Comparison of ENCODE assay signal across 2 cellular contexts in the genomic region with DNA sequence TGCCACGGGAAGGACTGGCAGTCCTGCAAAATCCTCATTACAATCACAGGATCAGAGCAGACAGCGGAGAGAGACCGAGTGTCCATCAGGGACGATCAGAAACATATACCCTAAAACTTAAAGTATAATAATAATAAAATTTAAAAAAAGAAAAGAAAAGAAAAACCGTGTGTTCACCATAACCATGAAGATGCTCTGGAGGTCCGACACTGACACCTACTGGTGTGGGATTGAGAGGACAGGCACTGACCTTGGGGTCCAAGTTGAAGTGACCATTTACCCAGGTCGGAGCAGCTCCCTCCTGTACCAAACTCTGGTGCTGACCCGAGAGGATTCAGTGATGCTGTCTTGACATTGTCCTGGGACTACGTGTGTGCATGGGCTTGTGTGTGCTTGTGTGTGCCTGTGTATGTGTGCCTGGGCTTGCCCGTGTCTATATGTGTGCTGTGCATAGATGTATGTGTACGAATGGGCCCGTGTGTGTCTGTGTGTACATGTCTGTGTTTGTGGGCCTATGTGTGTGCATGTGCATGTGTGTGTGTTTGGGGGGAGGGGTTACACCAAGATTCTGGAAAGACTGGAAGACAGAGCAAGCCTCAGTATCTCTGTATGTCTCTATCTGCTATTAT.
TF ChIP-seq lines count a peak whose summit lies in the region.

No MANE protein-coding gene starts in this region.

TF ChIP-seq in K562, 482 proteins besides CTCF, POLR2A, EP300 and RAD21:
- TF ChIP-seq MAZ (CRISPR knock-in tag; conservative IDR thresholded peaks at IDR 0.05 in 1 of 2, IDR thresholded peaks at IDR 0.05 in 1 of 2) = no peak
- TF ChIP-seq CC2D1A (IDR thresholded peaks at IDR 0.05) = peak; percentile 33; the same call in 1 of the 2 replicates
- TF ChIP-seq FUS (optimal IDR thresholded peaks at IDR 0.05; ENCODE audit: low read depth, low read length) = no peak
- TF ChIP-seq, protein P1, sequence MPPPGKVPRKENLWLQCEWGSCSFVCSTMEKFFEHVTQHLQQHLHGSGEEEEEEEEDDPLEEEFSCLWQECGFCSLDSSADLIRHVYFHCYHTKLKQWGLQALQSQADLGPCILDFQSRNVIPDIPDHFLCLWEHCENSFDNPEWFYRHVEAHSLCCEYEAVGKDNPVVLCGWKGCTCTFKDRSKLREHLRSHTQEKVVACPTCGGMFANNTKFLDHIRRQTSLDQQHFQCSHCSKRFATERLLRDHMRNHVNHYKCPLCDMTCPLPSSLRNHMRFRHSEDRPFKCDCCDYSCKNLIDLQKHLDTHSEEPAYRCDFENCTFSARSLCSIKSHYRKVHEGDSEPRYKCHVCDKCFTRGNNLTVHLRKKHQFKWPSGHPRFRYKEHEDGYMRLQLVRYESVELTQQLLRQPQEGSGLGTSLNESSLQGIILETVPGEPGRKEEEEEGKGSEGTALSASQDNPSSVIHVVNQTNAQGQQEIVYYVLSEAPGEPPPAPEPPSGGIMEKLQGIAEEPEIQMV (tag; conservative IDR thresholded peaks at IDR 0.05; ENCODE audit: low read depth) = no peak
- no peak for TF ChIP-seq RFX5 (IDR thresholded peaks at IDR 0.05; ENCODE audit: low read depth, low read length)
- TF ChIP-seq IFI16 (CRISPR knock-in tag; IDR thresholded peaks at IDR 0.05) = no peak
- TF ChIP-seq SMC3 (conservative IDR thresholded peaks at IDR 0.05; ENCODE audit: insufficient read depth, low read depth, low read length) = peak; percentile 40; the same call in 1 of the 2 replicates
- TF ChIP-seq, protein P2, sequence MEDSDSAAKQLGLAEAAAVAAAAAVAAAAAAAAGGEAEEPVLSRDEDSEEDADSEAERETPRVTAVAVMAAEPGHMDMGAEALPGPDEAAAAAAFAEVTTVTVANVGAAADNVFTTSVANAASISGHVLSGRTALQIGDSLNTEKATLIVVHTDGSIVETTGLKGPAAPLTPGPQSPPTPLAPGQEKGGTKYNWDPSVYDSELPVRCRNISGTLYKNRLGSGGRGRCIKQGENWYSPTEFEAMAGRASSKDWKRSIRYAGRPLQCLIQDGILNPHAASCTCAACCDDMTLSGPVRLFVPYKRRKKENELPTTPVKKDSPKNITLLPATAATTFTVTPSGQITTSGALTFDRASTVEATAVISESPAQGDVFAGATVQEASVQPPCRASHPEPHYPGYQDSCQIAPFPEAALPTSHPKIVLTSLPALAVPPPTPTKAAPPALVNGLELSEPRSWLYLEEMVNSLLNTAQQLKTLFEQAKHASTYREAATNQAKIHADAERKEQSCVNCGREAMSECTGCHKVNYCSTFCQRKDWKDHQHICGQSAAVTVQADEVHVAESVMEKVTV (CRISPR knock-in tag; IDR thresholded peaks at IDR 0.05) = peak; percentile 69
- TF ChIP-seq TSC22D4 (tag; IDR thresholded peaks at IDR 0.05) = 0 out of 2 replicates have a peak, but pooled peaks have one; percentile 36
- no peak for TF ChIP-seq NBN (IDR thresholded peaks at IDR 0.05; ENCODE audit: low read depth)
TF ChIP-seq in K562: peak in this region for 4.

TF ChIP-seq in liver, 16 proteins besides CTCF, POLR2A, EP300 and RAD21:
- TF ChIP-seq NR2F2 (IDR thresholded peaks at IDR 0.05) (no peak), YY1 (IDR thresholded peaks at IDR 0.05) (no peak), RXRA (IDR thresholded peaks at IDR 0.05) (no peak), FOXA2 (IDR thresholded peaks at IDR 0.05) (no peak), JUND (IDR thresholded peaks at IDR 0.05) (no peak), GABPA (IDR thresholded peaks at IDR 0.05 in 1 of 2, conservative IDR thresholded peaks at IDR 0.05 in 1 of 2) (no peak), MAX (IDR thresholded peaks at IDR 0.05) (no peak), FOXA1 (IDR thresholded peaks at IDR 0.05) (no peak)
- TF ChIP-seq, protein P3, sequence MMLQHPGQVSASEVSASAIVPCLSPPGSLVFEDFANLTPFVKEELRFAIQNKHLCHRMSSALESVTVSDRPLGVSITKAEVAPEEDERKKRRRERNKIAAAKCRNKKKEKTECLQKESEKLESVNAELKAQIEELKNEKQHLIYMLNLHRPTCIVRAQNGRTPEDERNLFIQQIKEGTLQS (IDR thresholded peaks at IDR 0.05) = no peak
